8 cellular contexts compared by ENCODE assay signal in the genomic region with DNA sequence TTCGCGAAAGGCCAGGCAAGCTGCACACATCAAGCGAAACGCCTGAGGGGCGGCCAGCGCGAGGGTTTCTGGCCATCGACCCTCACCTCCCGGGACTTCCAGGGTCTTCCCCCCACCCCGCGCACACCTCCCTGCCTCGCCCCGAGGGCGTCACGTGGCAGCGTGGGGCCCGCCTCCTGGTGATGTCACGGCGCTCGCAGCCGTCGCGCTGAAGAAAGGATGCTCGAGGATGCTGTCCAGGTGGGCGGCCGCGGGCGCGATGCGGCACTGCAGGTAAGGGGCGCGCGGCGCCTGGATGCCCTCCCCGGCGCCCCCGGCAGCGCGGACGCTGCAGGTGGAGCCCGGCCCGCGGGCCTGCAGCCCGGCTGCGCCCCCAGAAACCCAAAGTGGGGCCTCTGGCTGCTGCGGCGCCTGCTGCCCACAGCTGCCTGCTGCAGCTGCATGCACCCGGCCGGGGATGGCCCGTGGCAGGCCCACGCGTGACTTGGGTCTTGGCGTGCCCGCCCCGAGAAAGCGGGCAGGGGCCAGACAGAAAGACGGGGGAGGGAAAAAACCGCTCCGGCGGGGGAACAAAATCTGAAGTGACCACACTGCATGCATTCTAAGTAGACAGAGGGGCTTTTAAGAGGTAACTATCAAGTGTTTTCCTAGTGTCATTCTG. TPM values are rescaled to one million over a fixed set of nuclear protein-coding genes. Genes with fewer than 3 reads are reported as not detected.
A peak's percentile ranks its signal among the peaks of the same experiment; 100 is the strongest.
DNase-seq lines count a peak whose midpoint lies in the region; ATAC-seq and TF ChIP-seq lines count a peak whose summit lies in the region.

No MANE protein-coding gene starts in this region.

- 14% methylated on average over 22 of the region's 60 CpGs for WGBS in SK-N-SH (ENCODE audit: low lambda C conversion rate)

- no peaks in the 10 kb centered on the region for H3K9me2 ChIP-seq in SK-N-SH

- H3K9me3 ChIP-seq in SK-N-SH, result no peaks in the 10 kb centered on the region

- H3K27ac Mint-ChIP-seq in CD14-positive monocyte, result no peak overlapping the region

- peak overlapping the region; percentile 41 to 68 for H3K4me3 Mint-ChIP-seq in CD14-positive monocyte

- TF ChIP-seq CTCF in CD14-positive monocyte (IDR thresholded peaks at IDR 0.05), result no peak
- TF ChIP-seq CTCF in SK-N-SH (IDR thresholded peaks at IDR 0.05), result no peak

- TF ChIP-seq RAD21 in SK-N-SH (IDR thresholded peaks at IDR 0.05; ENCODE audit: low read length), result no peak

- POLR2A ChIA-PET in SK-N-SH (lab: Yijun Ruan, JAX), result no interaction called here

- intact Hi-C loops in CD14-positive monocyte (cut with micrococcal nuclease) (no loop called here), left cardiac atrium (cut with DNase I) (no loop called here)

- H3K9me3 Mint-ChIP-seq in CD14-positive monocyte, result peaks cover 0 to 4% (median 3%) of the 10 kb centered on the region in 7 donors

- peak overlapping the region; percentile 57 for H2AFZ ChIP-seq in SK-N-SH (ENCODE audit: low read depth)

- no peak overlapping the region for H3K27ac ChIP-seq in SK-N-SH (ENCODE audit: low read depth in 2 of 2, low read length in 1 of 2)

- peaks cover 15% of the 10 kb centered on the region; the same call in 1 of the 2 replicates for H3K27me3 ChIP-seq in SK-N-SH (ENCODE audit: insufficient read depth)

- H3K27me3 Mint-ChIP-seq in CD14-positive monocyte (ENCODE audit: low read depth in 3 of 3), result peaks cover 11 to 51% (median 31%) of the 10 kb centered on the region in 3 donors

- H3K79me2 ChIP-seq in SK-N-SH (ENCODE audit: insufficient read depth), result no peaks in the 10 kb centered on the region

- peak overlapping the region; percentile 51 to 57 for H3K4me3 ChIP-seq in SK-N-SH (ENCODE audit: low read depth in 2 of 2, low read length in 1 of 2)
- H3K4me3 ChIP-seq in skeletal muscle cell (ENCODE audit: low read depth, low read length), result peak overlapping the region; percentile 43

- DNase-seq in CD14-positive monocyte (ENCODE audit: low spot score) (no peak), SK-N-SH (peak; percentile 84), left cardiac atrium (peak; percentile 41), skeletal muscle cell (ENCODE audit: low read depth) (no peak), SIG-M5 (lab: John Stamatoyannopoulos, UW) (no peak), SIG-M5 treated with dmso at 0.1 percent for 504 hours (lab: John Stamatoyannopoulos, UW; ENCODE audit: unreplicated experiment) (no peak)

- H3K36me3 Mint-ChIP-seq in CD14-positive monocyte, result peaks cover 0 to 10% of the 10 kb centered on the region in 2 donors

- CTCF ChIA-PET in SK-N-SH (lab: Yijun Ruan, JAX), result interaction anchor here (3.2 kb wide), 1 partner anchor 32 kb away, joined by 10 read pairs; no protein-coding TSS in a partner anchor

- ATAC-seq in HG02870 (IDR thresholded peaks at IDR 0.05; ENCODE audit: unreplicated experiment), result peak; percentile 50
- peak; percentile 16 to 48 for ATAC-seq in left cardiac atrium
- ATAC-seq in GM18867 (IDR thresholded peaks at IDR 0.05; ENCODE audit: unreplicated experiment), result no peak

- no peak for TF ChIP-seq EP300 in SK-N-SH (IDR thresholded peaks at IDR 0.05; ENCODE audit: borderline replicate concordance in 1 of 2, low read depth in 1 of 2, low read length in 1 of 2)

- no peaks in the 10 kb centered on the region for H3K36me3 ChIP-seq in SK-N-SH (replicated peaks in 1 of 2; ENCODE audit: control insufficient read depth in 1 of 2, insufficient read depth in 2 of 2, low read length in 1 of 2)

- H3K9ac ChIP-seq in SK-N-SH, result no peak overlapping the region

- peak overlapping the region; percentile 71 for H3K4me2 ChIP-seq in SK-N-SH

- no peaks in the 10 kb centered on the region for H4K20me1 ChIP-seq in SK-N-SH (ENCODE audit: insufficient read depth)

- no peaks in the 10 kb centered on the region for H3F3A ChIP-seq in SK-N-SH (replicated peaks; ENCODE audit: insufficient read depth)

- H3K4me1 Mint-ChIP-seq in CD14-positive monocyte, result peaks cover 15% of the 10 kb centered on the region

- no peaks in the 10 kb centered on the region; a peak in 1 of 4 replicates for H3K4me1 ChIP-seq in SK-N-SH (ENCODE audit: control insufficient read depth in 1 of 2, insufficient read depth in 2 of 2, low read depth in 1 of 2, low read length in 1 of 2)

TF ChIP-seq in SK-N-SH, 30 proteins besides CTCF, POLR2A, EP300 and RAD21:
- TF ChIP-seq, protein P1, sequence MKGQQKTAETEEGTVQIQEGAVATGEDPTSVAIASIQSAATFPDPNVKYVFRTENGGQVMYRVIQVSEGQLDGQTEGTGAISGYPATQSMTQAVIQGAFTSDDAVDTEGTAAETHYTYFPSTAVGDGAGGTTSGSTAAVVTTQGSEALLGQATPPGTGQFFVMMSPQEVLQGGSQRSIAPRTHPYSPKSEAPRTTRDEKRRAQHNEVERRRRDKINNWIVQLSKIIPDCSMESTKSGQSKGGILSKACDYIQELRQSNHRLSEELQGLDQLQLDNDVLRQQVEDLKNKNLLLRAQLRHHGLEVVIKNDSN (IDR thresholded peaks at IDR 0.05; ENCODE audit: borderline replicate concordance, low read depth), result peak; percentile 88
- TF ChIP-seq MEF2A (IDR thresholded peaks at IDR 0.05; ENCODE audit: borderline replicate concordance, low read depth) (no peak), TEAD4 (IDR thresholded peaks at IDR 0.05; ENCODE audit: borderline replicate concordance, insufficient read depth) (no peak), TAF1 (IDR thresholded peaks at IDR 0.05; ENCODE audit: borderline replicate concordance, low read depth, low read length) (no peak)
- TF ChIP-seq, protein P2, sequence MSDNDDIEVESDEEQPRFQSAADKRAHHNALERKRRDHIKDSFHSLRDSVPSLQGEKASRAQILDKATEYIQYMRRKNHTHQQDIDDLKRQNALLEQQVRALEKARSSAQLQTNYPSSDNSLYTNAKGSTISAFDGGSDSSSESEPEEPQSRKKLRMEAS (IDR thresholded peaks at IDR 0.05; ENCODE audit: low read depth), result peak; percentile 49; the same call in 1 of the 2 replicates
TF ChIP-seq in SK-N-SH: peak in this region for 2.

RNA-seq across cellular contexts. Expression of a gene that starts 1.6 kb away (rescaled TPM):
- polyA plus RNA-seq in CD14-positive monocyte (1 to 10 TPM; 1.3 to 1.9 TPM), SK-N-SH (2012; rRNA removed) (1.1 and 1.5 TPM in 2 replicates)
- 0.76 and 1.2 TPM in 2 replicates for polyA plus RNA-seq in SK-N-SH (2012; cell fraction: cytosol; rRNA removed)
- polyA plus RNA-seq in SK-N-SH (2012; cell fraction: nucleus; rRNA removed), result 1.2 and 1.4 TPM in 2 replicates
- total RNA-seq in left cardiac atrium, result 10 to 100 TPM; 22.2 to 22.8 TPM

Comparison
In these comparisons a context has a peak if more than half of its experiments do, and no peak if none do; other contexts are left out.
1. DNase-seq: peak in SK-N-SH (single experiment) and left cardiac atrium (single experiment); none in CD14-positive monocyte (single experiment), skeletal muscle cell (single experiment), SIG-M5 (single experiment) and SIG-M5 treated with dmso at 0.1 percent for 504 hours (single experiment).